ENCODE assay signal across 23 cellular contexts in the genomic region with DNA sequence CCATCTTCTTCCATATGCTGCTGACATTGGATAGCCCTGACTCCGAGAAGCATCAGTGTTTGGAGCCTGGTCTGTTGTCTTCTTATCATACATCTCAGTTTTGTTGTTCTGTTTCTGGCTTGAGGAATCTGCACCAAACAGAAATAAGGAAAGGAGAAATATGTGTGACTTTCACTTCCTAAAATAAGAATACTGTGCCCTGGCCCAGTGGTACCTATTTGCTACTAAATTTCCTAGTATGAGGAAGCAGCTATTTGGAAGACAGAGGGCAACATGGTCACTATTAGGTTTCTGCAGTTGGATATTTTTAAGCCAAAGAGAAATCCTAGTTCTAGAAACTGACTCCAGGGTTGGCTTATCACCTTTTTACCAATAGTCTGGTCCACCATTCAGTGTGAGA. TPM values are rescaled to one million over a fixed set of nuclear protein-coding genes. Genes with fewer than 3 reads are reported as not detected.
"Had no signal": no experiment of that assay in that cellular context is flagged by ENCODE, and none has a peak within 500 bp of the region (broad histone marks: within the 10 kb centered on the region; RNA-seq: fewer than 3 reads in every experiment).

No MANE protein-coding gene starts in this region.

- H3K4me1 ChIP-seq: pancreas, testis, tibial nerve, upper lobe of right lung, vagina had no signal

- DNase-seq: cortex of kidney; dorsolateral prefrontal cortex; effector CD8-positive, alpha-beta T cell; foreskin melanocyte; head of caudate nucleus; hippocampal formation; mammary epithelial cell; midbrain; occipital lobe; pancreas; right cardiac atrium; small intestine; stimulated activated CD4-positive, alpha-beta T cell treated with anti-CD3 and anti-CD28 coated beads, Interleukin-12 subunit alpha, Interleukin-12 subunit beta, amount 100 ng/mL, for 4 hours; stimulated activated naive CD4-positive, alpha-beta T cell treated with Interleukin-2 at 50 U/mL for 16 hours; testis; upper lobe of right lung had no signal

- H3K9me3 ChIP-seq: pancreas, testis, tibial nerve, upper lobe of right lung, vagina had no signal

- ATAC-seq: left lobe of liver, pancreas, right cardiac atrium, upper lobe of right lung had no signal

- H3K4me3 Mint-ChIP-seq: nephron had no signal

- H3K27me3 ChIP-seq: testis, tibial nerve, upper lobe of right lung, vagina had no signal

- H3K36me3 ChIP-seq: pancreas, tibial nerve, upper lobe of right lung, vagina had no signal

- H3K27ac Mint-ChIP-seq: progenitor cell of endocrine pancreas had no signal

- H3K4me3 ChIP-seq: dorsolateral prefrontal cortex, pancreas, testis, tibial nerve, upper lobe of right lung, vagina had no signal

- H3K27ac ChIP-seq: dorsolateral prefrontal cortex, pancreas, testis, tibial nerve, upper lobe of right lung, vagina had no signal

RNA-seq across cellular contexts. Expression of a gene that starts 16.8 kb away (rescaled TPM):
- total RNA-seq: dorsolateral prefrontal cortex, left lobe of liver, lower leg skin, mammary epithelial cell, occipital lobe, pancreas, progenitor cell of endocrine pancreas, right cardiac atrium, tibial nerve, upper lobe of right lung, vagina had no signal
- polyA plus RNA-seq: esophagus, mammary epithelial cell, pancreas, right cardiac atrium, small intestine had no signal

RNA-seq across cellular contexts. Expression of a gene that starts 38.0 kb away (rescaled TPM):
- total RNA-seq: left lobe of liver, progenitor cell of endocrine pancreas, tibial nerve, upper lobe of right lung, vagina had no signal
- polyA plus RNA-seq: mammary epithelial cell, pancreas, small intestine had no signal
